20 cellular contexts compared by ENCODE assay signal in genomic region chr4:139783761-139784484, GRCh38.
A peak's percentile ranks its signal among the peaks of the same experiment; 100 is the strongest.
DNase-seq lines count a peak whose midpoint lies in the region; ATAC-seq and TF ChIP-seq lines count a peak whose summit lies in the region.
"Had no signal": no experiment of that assay in that cellular context is flagged by ENCODE, and none has a peak within 500 bp of the region (broad histone marks: within the 10 kb centered on the region; RNA-seq: fewer than 3 reads in every experiment).

No MANE protein-coding gene starts in this region.

- H3K9me3 ChIP-seq in mammary epithelial cell (replicated peaks; ENCODE audit: insufficient read depth, low read length) = no peaks in the 10 kb centered on the region
- H3K9me3 ChIP-seq: MG63, upper lobe of left lung had no signal

- peak overlapping the region; percentile 95 for H2AFZ ChIP-seq in mammary epithelial cell (ENCODE audit: low read depth, low read length)

- WGBS in mammary epithelial cell (ENCODE audit: low coverage, missing lambda C conversion rate) = 8% methylated on average over 20 of the region's 20 CpGs

- in situ Hi-C loops in mammary epithelial cell (cut with MboI; ENCODE audit: low sequenced_read_pairs in 2 of 2) = no loop called here

- no peak overlapping the region for H3K27ac ChIP-seq in mammary epithelial cell (ENCODE audit: insufficient read depth, low read depth, low read length)
- H3K27ac ChIP-seq: upper lobe of left lung had no signal

- no peaks in the 10 kb centered on the region for H3K36me3 Mint-ChIP-seq in activated CD4-positive, alpha-beta T cell treated with anti-CD3 and anti-CD28 coated beads, Interleukin-2, amount 10 ng/mL, durations not matched to agents 7 days and 5 days (ENCODE audit: low read depth)
- H3K36me3 Mint-ChIP-seq: CD4-positive, CD25-positive, alpha-beta regulatory T cell; memory B cell had no signal

- no peaks in the 10 kb centered on the region for H3K79me2 ChIP-seq in mammary epithelial cell (ENCODE audit: insufficient read depth, low read length)

- peak overlapping the region; percentile 40 for H3K4me2 ChIP-seq in mammary epithelial cell (ENCODE audit: insufficient read depth, low read depth, low read length)

- ATAC-seq in sciatic nerve = peak; percentile 83

- H3K27me3 Mint-ChIP-seq in activated CD4-positive, alpha-beta T cell treated with anti-CD3 and anti-CD28 coated beads, Interleukin-2, amount 10 ng/mL, durations not matched to agents 7 days and 5 days = no peaks in the 10 kb centered on the region

- TF ChIP-seq CTCF in mammary epithelial cell (conservative IDR thresholded peaks at IDR 0.05 in 1 of 2, IDR thresholded peaks at IDR 0.05 in 1 of 2; ENCODE audit: extremely low read depth in 1 of 2, insufficient read depth in 1 of 2, low read depth in 1 of 2, low read length in 2 of 2) = no peak

- no peaks in the 10 kb centered on the region for H3K9me3 Mint-ChIP-seq in activated CD4-positive, alpha-beta T cell treated with anti-CD3 and anti-CD28 coated beads, Interleukin-2, amount 10 ng/mL, durations not matched to agents 7 days and 5 days
- H3K9me3 Mint-ChIP-seq: activated T-helper 2 cell treated with anti-CD3 and anti-CD28 coated beads, Interferon-gamma antibody, Interleukin-2, Interleukin-4, amounts not matched to agents 10 μg/mL and 5 μg/mL and 100 μg/mL, durations not matched to agents 14 hours and 24 hours and 36 hours; memory B cell had no signal

- POLR2A ChIA-PET in activated CD4-positive, alpha-beta T cell treated with anti-CD3 and anti-CD28 coated beads, Interleukin-2, amount 10 ng/mL, durations not matched to agents 7 days and 5 days (lab: Charles Lee) = no interaction called here

- DNase-seq in NCI-H2227 treated with DMSO at 0.1 percent for 48 hours (lab: John Stamatoyannopoulos, UW) (peak; percentile 17), NCI-H2227 (lab: John Stamatoyannopoulos, UW; ENCODE audit: unreplicated experiment) (no peak), mammary epithelial cell (peak; percentile 57), islet precursor cell (peak; percentile 94), sciatic nerve (ENCODE audit: low spot score) (no peak), HuH-7 (ENCODE audit: low spot score) (no peak), DMS 273 treated with DMSO at 0.1 percent for 48 hours (lab: John Stamatoyannopoulos, UW) (no peak)
- DNase-seq in activated CD4-positive, alpha-beta T cell treated with anti-CD3 and anti-CD28 coated beads, Interleukin-2, amount 10 ng/mL, durations not matched to agents 7 days and 5 days = no peak
- DNase-seq: 8988T; activated CD8-positive, alpha-beta memory T cell treated with anti-CD3 and anti-CD28 coated beads for 24 hours; CD4-positive, CD25-positive, alpha-beta regulatory T cell; DND-41; MG63; NCI-H2029; NCI-H774; SW 1271 had no signal

- dilution Hi-C loops in mammary epithelial cell (cut with HindIII; ENCODE audit: low sequenced_read_pairs) = no loop called here

- no peaks in the 10 kb centered on the region for H3K4me1 Mint-ChIP-seq in activated CD4-positive, alpha-beta T cell treated with anti-CD3 and anti-CD28 coated beads, Interleukin-2, amount 10 ng/mL, durations not matched to agents 7 days and 5 days
- H3K4me1 Mint-ChIP-seq: CD4-positive, CD25-positive, alpha-beta regulatory T cell; memory B cell had no signal

- no peaks in the 10 kb centered on the region for H3K36me3 ChIP-seq in mammary epithelial cell (ENCODE audit: insufficient read depth, low read length)
- H3K36me3 ChIP-seq: MG63, upper lobe of left lung had no signal

- no peaks in the 10 kb centered on the region for H4K20me1 ChIP-seq in mammary epithelial cell (ENCODE audit: insufficient read depth, low read length)

- no TSS peak for BruUV-seq in mammary epithelial cell (replicated peaks; lab: Mats Ljungman, UMichigan)

- CTCF ChIA-PET in mammary epithelial cell (lab: Charles Lee; ENCODE audit: low non-redundant PET) = no interaction called here
- CTCF ChIA-PET in activated CD4-positive, alpha-beta T cell treated with anti-CD3 and anti-CD28 coated beads, Interleukin-2, amount 10 ng/mL, durations not matched to agents 7 days and 5 days (lab: Charles Lee) = interaction anchor here (0.5 kb wide), 1 partner anchor 623 kb away, joined by 3 read pairs; no protein-coding TSS in a partner anchor

- intact Hi-C loops in mammary epithelial cell (cut with micrococcal nuclease) = no loop called here
- intact Hi-C loops in sciatic nerve (cut with DNase I) = loop anchor here (2.0 kb wide), 1 partner anchor 61 kb away; no protein-coding TSS in a partner anchor

- H3K9ac ChIP-seq in mammary epithelial cell (ENCODE audit: insufficient read depth, low read length) = no peak overlapping the region

- no peak overlapping the region for H3K4me3 ChIP-seq in mammary epithelial cell (replicated peaks in 1 of 3; ENCODE audit: insufficient read depth in 1 of 3, low read depth in 2 of 3, low read length in 3 of 3)
- H3K4me3 ChIP-seq: MG63, skin epidermis, upper lobe of left lung had no signal

- H3K4me3 Mint-ChIP-seq in activated CD4-positive, alpha-beta T cell treated with anti-CD3 and anti-CD28 coated beads, Interleukin-2, amount 10 ng/mL, durations not matched to agents 7 days and 5 days = no peak overlapping the region
- H3K4me3 Mint-ChIP-seq: CD4-positive, CD25-positive, alpha-beta regulatory T cell; memory B cell had no signal

- H3K27me3 ChIP-seq in mammary epithelial cell (ENCODE audit: insufficient read depth, low read length) = no peaks in the 10 kb centered on the region
- H3K27me3 ChIP-seq: MG63, upper lobe of left lung had no signal

- no peak overlapping the region for H3K27ac Mint-ChIP-seq in activated CD4-positive, alpha-beta T cell treated with anti-CD3 and anti-CD28 coated beads, Interleukin-2, amount 10 ng/mL, durations not matched to agents 7 days and 5 days
- H3K27ac Mint-ChIP-seq: activated T-helper 2 cell treated with anti-CD3 and anti-CD28 coated beads, Interferon-gamma antibody, Interleukin-2, Interleukin-4, amounts not matched to agents 10 μg/mL and 5 μg/mL and 100 μg/mL, durations not matched to agents 14 hours and 24 hours and 36 hours; CD4-positive, CD25-positive, alpha-beta regulatory T cell; memory B cell had no signal

- peaks cover 9% of the 10 kb centered on the region for H3K4me1 ChIP-seq in mammary epithelial cell (ENCODE audit: insufficient read depth, low read length)
- H3K4me1 ChIP-seq: upper lobe of left lung had no signal

Comparison
In these comparisons a context has a peak if more than half of its experiments do, and no peak if none do; other contexts are left out.
1. DNase-seq: peak in NCI-H2227 treated with DMSO at 0.1 percent for 48 hours (single experiment), mammary epithelial cell (single experiment) and islet precursor cell (single experiment); none in NCI-H2227 (single experiment), sciatic nerve (single experiment), HuH-7 (single experiment), DMS 273 treated with DMSO at 0.1 percent for 48 hours (single experiment) and activated CD4-positive, alpha-beta T cell treated with anti-CD3 and anti-CD28 coated beads, Interleukin-2, amount 10 ng/mL, durations not matched to agents 7 days and 5 days (single experiment).